ENCODE assay signal across 22 cellular contexts in genomic region chr1:243959998-243960397, GRCh38.
DNase-seq lines count a peak whose midpoint lies in the region; ATAC-seq and TF ChIP-seq lines count a peak whose summit lies in the region.
"Had no signal": no experiment of that assay in that cellular context is flagged by ENCODE, and none has a peak within 500 bp of the region (broad histone marks: within the 10 kb centered on the region; RNA-seq: fewer than 3 reads in every experiment).

No MANE protein-coding gene starts in this region.

- ATAC-seq in body of pancreas: peak; percentile 56
- no peak for ATAC-seq in GM21529 (IDR thresholded peaks at IDR 0.05; ENCODE audit: unreplicated experiment)
- ATAC-seq: HCT116, Right ventricle myocardium inferior, SK-N-SH treated with all-trans-retinoic acid at 6 μM for 48 hours had no signal

- no peaks in the 10 kb centered on the region for H3K27me3 ChIP-seq in body of pancreas
- H3K27me3 ChIP-seq: SJCRH30 had no signal

- H3K27ac ChIP-seq in body of pancreas: no peak overlapping the region
- H3K27ac ChIP-seq: PC-9, SJCRH30 had no signal

- no peaks in the 10 kb centered on the region for H3K4me1 ChIP-seq in body of pancreas
- H3K4me1 ChIP-seq: SJCRH30 had no signal

- H3K4me3 ChIP-seq in body of pancreas: no peak overlapping the region
- H3K4me3 ChIP-seq: PC-9, SJCRH30 had no signal

- TF ChIP-seq POLR2A in body of pancreas (IDR thresholded peaks at IDR 0.05): no peak

- H3K9me3 ChIP-seq in body of pancreas: no peaks in the 10 kb centered on the region
- H3K9me3 ChIP-seq: SJCRH30 had no signal

- no peaks in the 10 kb centered on the region for H3K36me3 ChIP-seq in body of pancreas (replicated peaks in 1 of 2; ENCODE audit: insufficient read depth in 1 of 2, low read depth in 2 of 2)
- H3K36me3 ChIP-seq: SJCRH30 had no signal

- intact Hi-C loops in body of pancreas (cut with DNase I): no loop called here

- 28 to 32% methylated on average over 2 of the region's 2 CpGs for WGBS in body of pancreas, 2 donors

- TF ChIP-seq CTCF in body of pancreas (IDR thresholded peaks at IDR 0.05): no peak

- peak; percentile 59 for DNase-seq in Ammon's horn (ENCODE audit: low spot score)
- DNase-seq in NCI-H2171 (lab: John Stamatoyannopoulos, UW): peak; percentile 84
- peak; percentile 30 to 58 (median 36) for DNase-seq in body of pancreas
- DNase-seq in occipital lobe (lab: John Stamatoyannopoulos, UW): peak; percentile 53
- DNase-seq in NCI-H2029 (lab: John Stamatoyannopoulos, UW): no peak
- DNase-seq in NCI-H1105 (lab: John Stamatoyannopoulos, UW): no peak
- DNase-seq in NOMO-1 treated with dmso at 0.1 percent for 144 hours (lab: John Stamatoyannopoulos, UW; ENCODE audit: unreplicated experiment): no peak
- DNase-seq: 8988T; ACHN; Calu3; NCI-H1048; NCI-H1417 treated with DMSO at 0.1 percent for 48 hours; NCI-H1694 treated with DMSO at 0.1 percent for 48 hours; NCI-H2107; NCI-H748 treated with DMSO at 0.1 percent for 48 hours; NK-92 treated with Interleukin-12 subunit alpha and Interleukin-12 subunit beta, amount 100 ng/mL, for 24 hours; PC-9; SJCRH30 had no signal

Comparison
In these comparisons a context has a peak if more than half of its experiments do, and no peak if none do; other contexts are left out.
1. DNase-seq: peak in Ammon's horn (single experiment), NCI-H2171 (single experiment), body of pancreas (4 of 4) and occipital lobe (single experiment); none in NCI-H2029 (single experiment), NCI-H1105 (single experiment) and NOMO-1 treated with dmso at 0.1 percent for 144 hours (single experiment).